9 cellular contexts compared by ENCODE assay signal in the genomic region with DNA sequence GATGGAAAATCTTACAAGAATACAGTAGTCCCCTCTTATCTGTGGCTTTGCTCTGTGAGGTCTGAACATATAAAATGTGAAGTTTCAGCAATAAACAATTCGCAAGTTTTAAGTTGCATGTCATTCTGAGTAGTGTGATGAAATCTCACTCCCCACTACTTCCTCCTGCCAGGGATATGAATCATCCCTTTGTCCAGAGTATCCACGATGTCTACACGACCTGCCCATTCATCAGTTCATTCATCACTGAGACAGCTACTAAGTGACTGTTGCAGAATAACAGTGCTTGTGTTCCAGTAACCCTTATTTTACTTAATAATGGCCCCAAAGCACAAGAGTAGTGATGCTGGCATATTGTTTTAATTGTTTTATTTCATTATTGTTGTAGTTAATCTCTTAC.
A peak's percentile ranks its signal among the peaks of the same experiment; 100 is the strongest.
DNase-seq lines count a peak whose midpoint lies in the region; ATAC-seq and TF ChIP-seq lines count a peak whose summit lies in the region.
"Had no signal": no experiment of that assay in that cellular context is flagged by ENCODE, and none has a peak within 500 bp of the region (broad histone marks: within the 10 kb centered on the region; RNA-seq: fewer than 3 reads in every experiment).

No MANE protein-coding gene starts in this region.

- no peaks in the 10 kb centered on the region for H3K9me3 ChIP-seq in RWPE2 (ENCODE audit: severe bottlenecking)
- H3K9me3 ChIP-seq in smooth muscle cell (replicated peaks; ENCODE audit: low read depth) = no peaks in the 10 kb centered on the region

- WGBS in smooth muscle cell (ENCODE audit: low lambda C conversion rate) = 0% methylated on average over 3 of the region's 3 CpGs

- H3K36me3 ChIP-seq in RWPE2 (ENCODE audit: low read depth) = no peaks in the 10 kb centered on the region
- no peaks in the 10 kb centered on the region for H3K36me3 ChIP-seq in smooth muscle cell (ENCODE audit: low read depth)

- peak overlapping the region; percentile 16 for H2AFZ ChIP-seq in smooth muscle cell (ENCODE audit: low read depth)

- H3K4me2 ChIP-seq in smooth muscle cell = peak overlapping the region; percentile 38

- ATAC-seq in RWPE2 (ENCODE audit: low read depth) = peak; percentile 100

- DNase-seq in HPDE6-E6E7 (ENCODE audit: extremely low spot score) = peak; percentile 58
- DNase-seq in RWPE2 (ENCODE audit: low spot score) = no peak
- peak; percentile 55 for DNase-seq in fibroblast of peridontal ligament (ENCODE audit: extremely low read depth)
- DNase-seq in smooth muscle cell (lab: John Stamatoyannopoulos, UW; ENCODE audit: unreplicated experiment) = no peak
- DNase-seq in stimulated activated CD4-positive, alpha-beta T cell treated with anti-CD3 and anti-CD28 coated beads, Interleukin-1b, Interleukin-23, amount 100 ng/mL, for 48 hours = no peak
- no peak for DNase-seq in hippocampal formation (lab: John Stamatoyannopoulos, UW)
- DNase-seq in activated naive CD4-positive, alpha-beta T cell treated with anti-CD3 and anti-CD28 coated beads, Interleukin-2, amount 50 U/mL, for 16 hours = no peak
- DNase-seq: activated CD4-positive, alpha-beta T cell treated with anti-CD3 and anti-CD28 coated beads for 48 hours; NCI-H69 had no signal

- H3K27me3 ChIP-seq in RWPE2 (ENCODE audit: insufficient read depth, poor library complexity, severe bottlenecking) (no peaks in the 10 kb centered on the region), smooth muscle cell (ENCODE audit: low read depth) (no peaks in the 10 kb centered on the region)

- H3K9ac ChIP-seq in smooth muscle cell (ENCODE audit: low read depth) = no peak overlapping the region

- no peak for TF ChIP-seq CTCF in RWPE2 (IDR thresholded peaks at IDR 0.05; ENCODE audit: poor library complexity, severe bottlenecking)
- no peak for TF ChIP-seq CTCF in smooth muscle cell (IDR thresholded peaks at IDR 0.05; ENCODE audit: borderline replicate concordance, insufficient read depth, poor library complexity, severe bottlenecking)

- no peaks in the 10 kb centered on the region for H4K20me1 ChIP-seq in smooth muscle cell (ENCODE audit: low read depth)

- H3K4me1 ChIP-seq in RWPE2 (ENCODE audit: insufficient read depth, poor library complexity, severe bottlenecking) (peaks cover 8% of the 10 kb centered on the region), smooth muscle cell (ENCODE audit: low read depth) (no peaks in the 10 kb centered on the region)

- H3K79me2 ChIP-seq in smooth muscle cell (ENCODE audit: low read depth) = no peaks in the 10 kb centered on the region

- H3F3A ChIP-seq in smooth muscle cell (ENCODE audit: low read depth) = peaks cover 7% of the 10 kb centered on the region

- H3K27ac ChIP-seq in RWPE2 (ENCODE audit: poor library complexity, severe bottlenecking) (peak overlapping the region; percentile 16), smooth muscle cell (ENCODE audit: low read depth) (peak overlapping the region; percentile 56)

- H3K4me3 ChIP-seq in RWPE2 (ENCODE audit: severe bottlenecking) (no peak overlapping the region), smooth muscle cell (no peak overlapping the region)

Comparison
In these comparisons a context has a peak if more than half of its experiments do, and no peak if none do; other contexts are left out.
1. DNase-seq: peak in HPDE6-E6E7 (single experiment) and fibroblast of peridontal ligament (single experiment); none in RWPE2 (single experiment), smooth muscle cell (single experiment), stimulated activated CD4-positive, alpha-beta T cell treated with anti-CD3 and anti-CD28 coated beads, Interleukin-1b, Interleukin-23, amount 100 ng/mL, for 48 hours (single experiment), hippocampal formation (0 of 2) and activated naive CD4-positive, alpha-beta T cell treated with anti-CD3 and anti-CD28 coated beads, Interleukin-2, amount 50 U/mL, for 16 hours (single experiment).